In the genomic region with DNA sequence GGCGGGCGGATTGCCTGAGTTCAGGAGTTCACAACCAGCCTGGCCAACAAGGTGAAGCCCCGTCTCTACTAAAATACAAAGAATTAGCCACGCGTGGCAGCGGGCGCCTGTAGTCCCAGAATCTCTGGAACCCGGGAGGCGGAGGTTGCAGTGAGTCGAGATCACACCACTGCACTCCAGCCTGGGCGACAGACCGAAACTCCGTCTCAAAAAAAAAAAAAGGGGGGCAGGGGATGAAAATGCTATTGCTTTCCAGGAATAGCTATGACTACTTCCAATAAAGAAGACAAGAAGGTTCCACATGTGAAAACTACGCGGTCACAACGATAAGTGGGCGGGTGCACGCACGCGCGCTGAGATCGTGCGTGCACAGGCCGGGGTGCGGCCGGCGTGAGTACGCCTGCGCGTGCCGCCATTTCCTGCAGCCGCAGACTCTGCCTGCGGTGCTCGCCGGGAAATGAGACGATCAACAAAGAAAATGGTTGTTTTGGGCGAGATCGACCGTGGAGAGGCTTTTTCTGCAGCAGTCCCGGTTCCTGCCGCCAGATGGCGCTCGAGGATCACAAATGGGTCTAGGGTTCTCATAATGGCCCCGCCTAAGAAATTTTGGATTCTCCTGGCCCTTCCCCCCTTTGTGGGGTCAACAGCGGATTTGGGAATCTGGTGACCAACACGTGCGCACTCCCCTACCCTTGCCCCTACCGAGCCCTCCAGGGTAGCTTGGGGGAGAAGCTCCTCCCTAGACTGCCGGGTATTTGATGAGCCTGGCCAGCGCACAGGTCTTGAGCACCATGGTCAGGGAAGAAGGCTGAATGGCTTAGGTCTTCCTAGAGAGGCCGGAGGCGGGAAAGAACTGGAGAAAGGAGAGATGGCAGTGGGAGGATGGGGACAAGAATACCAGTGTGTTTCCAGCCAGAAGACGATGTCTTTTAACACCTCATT, we compare ENCODE assay signal across 9 cellular contexts. TPM values are rescaled to one million over a fixed set of nuclear protein-coding genes. Genes with fewer than 3 reads are reported as not detected.
DNase-seq lines count a peak whose midpoint lies in the region; ATAC-seq and TF ChIP-seq lines count a peak whose summit lies in the region.
"Had no signal": no experiment of that assay in that cellular context is flagged by ENCODE, and none has a peak within 500 bp of the region (broad histone marks: within the 10 kb centered on the region; RNA-seq: fewer than 3 reads in every experiment).

No MANE protein-coding gene starts in this region.

- peak; percentile 94 for ATAC-seq in GM19043 (IDR thresholded peaks at IDR 0.05; ENCODE audit: low read depth, unreplicated experiment)
- ATAC-seq in HG03378 (IDR thresholded peaks at IDR 0.05; ENCODE audit: unreplicated experiment): peak; percentile 84

- DNase-seq in AG20443 (ENCODE audit: low spot score) (peak; percentile 93), NCI-H460 (ENCODE audit: extremely low read depth, low read depth) (peak; percentile 89), choroid plexus epithelial cell (ENCODE audit: low read depth) (peak; percentile 91), kidney glomerular epithelial cell (lab: John Stamatoyannopoulos, UW) (peak; percentile 12)
- peak; percentile 82 to 92 for DNase-seq in activated CD4-positive, alpha-beta T cell treated with anti-CD3 and anti-CD28 coated beads for 24 hours (ENCODE audit: low read depth in 2 of 2)
- DNase-seq in stimulated activated CD4-positive, alpha-beta T cell treated with anti-CD3 and anti-CD28 coated beads, Interleukin-1b, Interleukin-23, amount 100 ng/mL, for 24 hours (ENCODE audit: low read depth in 4 of 4, low spot score in 1 of 4): peak; percentile 70 to 91 (median 78)

- peak overlapping the region; percentile 37 for H3K4me3 ChIP-seq in choroid plexus epithelial cell (ENCODE audit: low read depth, low read length)

- TF ChIP-seq CTCF in choroid plexus epithelial cell (conservative IDR thresholded peaks at IDR 0.05; ENCODE audit: low read depth, low read length): peak; percentile 79

RNA-seq across cellular contexts. Expression of gene PNMA5, which starts 35.1 kb away (rescaled TPM):
- total RNA-seq in NCI-H460 (2014; rRNA removed; shearing (Covaris generic)): not detected in 2 replicates
- polyA plus RNA-seq in NCI-H460 (2014; cell fraction: nucleus; rRNA removed): not detected in 2 replicates
- total RNA-seq: activated CD8-positive, alpha-beta memory T cell treated with anti-CD3 and anti-CD28 coated beads for 36 hours had no signal

Comparison
In these comparisons a context has a peak if more than half of its experiments do, and no peak if none do; other contexts are left out.
1. Peak in every context shown above with its lines: DNase-seq, ATAC-seq and H3K4me3 ChIP-seq.
2. DNase-seq: peak in every context shown above with its lines; median percentile 93 in AG20443; 91 in choroid plexus epithelial cell; 89 in NCI-H460; 87 in activated CD4-positive, alpha-beta T cell treated with anti-CD3 and anti-CD28 coated beads for 24 hours; 78 in stimulated activated CD4-positive, alpha-beta T cell treated with anti-CD3 and anti-CD28 coated beads, Interleukin-1b, Interleukin-23, amount 100 ng/mL, for 24 hours; 12 in kidney glomerular epithelial cell.